ENCODE assay signal across 22 cellular contexts in the genomic region with DNA sequence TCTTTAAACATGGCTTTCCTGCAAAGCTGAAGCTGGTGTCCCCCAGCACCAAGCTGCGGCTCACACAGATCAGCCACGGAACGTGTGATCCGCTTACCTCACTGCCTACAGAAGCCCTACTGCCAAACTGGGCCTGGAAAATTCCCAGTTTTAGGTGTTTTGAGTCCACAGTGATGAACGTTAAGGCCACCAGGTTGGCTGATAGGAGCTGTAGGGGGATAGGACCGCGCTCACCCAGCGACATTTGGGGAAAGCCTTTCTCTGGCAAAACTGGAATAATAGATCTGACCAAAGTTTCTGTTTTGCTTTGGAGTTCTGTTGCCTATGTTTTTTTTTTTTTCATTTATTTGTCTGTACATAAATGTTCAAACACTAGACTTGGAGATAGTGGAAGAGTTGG. TPM values are rescaled to one million over a fixed set of nuclear protein-coding genes. Genes with fewer than 3 reads are reported as not detected.
DNase-seq lines count a peak whose midpoint lies in the region; ATAC-seq, FAIRE-seq and TF ChIP-seq lines count a peak whose summit lies in the region.
"Had no signal": no experiment of that assay in that cellular context is flagged by ENCODE, and none has a peak within 500 bp of the region (broad histone marks: within the 10 kb centered on the region; RNA-seq: fewer than 3 reads in every experiment).

No MANE protein-coding gene starts in this region.

- FAIRE-seq in GM12891 (lab: Jason Lieb, UNC) = peak; percentile 35
- FAIRE-seq: A204.1, D721Med, GM19239, HepG2, HTR-8/SVneo had no signal

- H3K27ac Mint-ChIP-seq in CD4-positive, CD25-positive, alpha-beta regulatory T cell = peak overlapping the region in 2 of 3 donors; percentile 17 to 36
- peak overlapping the region; percentile 3 for H3K27ac Mint-ChIP-seq in progenitor cell of endocrine pancreas
- H3K27ac Mint-ChIP-seq: CD8-positive, alpha-beta T cell; HFFc6 had no signal

- no peaks in the 10 kb centered on the region for H3K9me3 Mint-ChIP-seq in CD4-positive, CD25-positive, alpha-beta regulatory T cell
- H3K9me3 Mint-ChIP-seq in progenitor cell of endocrine pancreas (ENCODE audit: low read depth) = no peaks in the 10 kb centered on the region
- H3K9me3 Mint-ChIP-seq: CD8-positive, alpha-beta T cell; HFFc6 had no signal

- H3K4me3 Mint-ChIP-seq in CD4-positive, CD25-positive, alpha-beta regulatory T cell = no peak overlapping the region
- H3K4me3 Mint-ChIP-seq in progenitor cell of endocrine pancreas (ENCODE audit: low read depth) = no peak overlapping the region
- H3K4me3 Mint-ChIP-seq: CD8-positive, alpha-beta T cell; HFFc6 had no signal

- no peaks in the 10 kb centered on the region for H3K4me1 ChIP-seq in CD4-positive, CD25-positive, alpha-beta regulatory T cell (ENCODE audit: control insufficient read depth, insufficient read depth, low read length, poor library complexity, severe bottlenecking)
- H3K4me1 ChIP-seq: BE2C had no signal

- no peak for DNase-seq in CD4-positive, CD25-positive, alpha-beta regulatory T cell
- DNase-seq in GM12891 (ENCODE audit: insufficient read length, low spot score) (no peak), cerebellar cortex (ENCODE audit: low spot score) (peak; percentile 45), progenitor cell of endocrine pancreas (ENCODE audit: low spot score, unreplicated experiment) (no peak), amniotic stem cell (lab: John Stamatoyannopoulos, UW) (no peak)
- DNase-seq: BE2C; CD8-positive, alpha-beta T cell; COR-L47; DMS153; DMS79 treated with DMSO at 0.1 percent for 48 hours; EL; GDM1; HCEC 1CT; HFFc6 had no signal

- H3K27ac ChIP-seq in CD4-positive, CD25-positive, alpha-beta regulatory T cell (ENCODE audit: insufficient read depth, low read length, poor library complexity, severe bottlenecking) = no peak overlapping the region
- H3K27ac ChIP-seq: C4-2B had no signal

- no peaks in the 10 kb centered on the region for H3K36me3 Mint-ChIP-seq in CD4-positive, CD25-positive, alpha-beta regulatory T cell
- no peaks in the 10 kb centered on the region for H3K36me3 Mint-ChIP-seq in progenitor cell of endocrine pancreas (ENCODE audit: insufficient read depth)

- H3K4me3 ChIP-seq in CD4-positive, CD25-positive, alpha-beta regulatory T cell (ENCODE audit: low read depth, low read length) = no peak overlapping the region

- no peak for TF ChIP-seq POLR2A in GM12891 (IDR thresholded peaks at IDR 0.05; ENCODE audit: low read depth, low read length)

- H3K27me3 Mint-ChIP-seq in CD4-positive, CD25-positive, alpha-beta regulatory T cell = no peaks in the 10 kb centered on the region
- H3K27me3 Mint-ChIP-seq in progenitor cell of endocrine pancreas = no peaks in the 10 kb centered on the region

- peaks cover 12% of the 10 kb centered on the region for H3K36me3 ChIP-seq in CD4-positive, CD25-positive, alpha-beta regulatory T cell (ENCODE audit: control insufficient read depth, insufficient read depth, low read length)
- H3K36me3 ChIP-seq: BE2C had no signal

- no peaks in the 10 kb centered on the region for H3K9me3 ChIP-seq in CD4-positive, CD25-positive, alpha-beta regulatory T cell (ENCODE audit: control insufficient read depth in 2 of 2, low read length in 2 of 2)
- H3K9me3 ChIP-seq: BE2C had no signal

- no peak for ATAC-seq in CD4-positive, CD25-positive, alpha-beta regulatory T cell (ENCODE audit: low read depth in 2 of 2)
- ATAC-seq in HG03175 (IDR thresholded peaks at IDR 0.05; ENCODE audit: unreplicated experiment) (no peak), GM21619 (IDR thresholded peaks at IDR 0.05; ENCODE audit: unreplicated experiment) (no peak)
- ATAC-seq: CD8-positive, alpha-beta T cell; HepG2 had no signal

- TF ChIP-seq CTCF in progenitor cell of endocrine pancreas (IDR thresholded peaks at IDR 0.05; ENCODE audit: unreplicated experiment) = no peak

- H3K4me1 Mint-ChIP-seq in CD4-positive, CD25-positive, alpha-beta regulatory T cell = peaks cover 1 to 6% (median 4%) of the 10 kb centered on the region in 4 donors
- H3K4me1 Mint-ChIP-seq in progenitor cell of endocrine pancreas (ENCODE audit: low read depth) = peaks cover 2% of the 10 kb centered on the region

- H3K27me3 ChIP-seq in CD4-positive, CD25-positive, alpha-beta regulatory T cell (ENCODE audit: control insufficient read depth, insufficient read depth, low read length) = no peaks in the 10 kb centered on the region
- H3K27me3 ChIP-seq: BE2C had no signal

TF ChIP-seq in GM12891, 5 proteins besides CTCF, POLR2A, EP300 and RAD21:
- TF ChIP-seq POU2F2 (IDR thresholded peaks at IDR 0.05; ENCODE audit: low read depth, low read length) = no peak
- TF ChIP-seq TAF1 (IDR thresholded peaks at IDR 0.05; ENCODE audit: low read depth, low read length) = no peak
- no peak for TF ChIP-seq POLR2AphosphoS5 (IDR thresholded peaks at IDR 0.05; ENCODE audit: low read depth, low read length)
- no peak for TF ChIP-seq PAX5 (IDR thresholded peaks at IDR 0.05; ENCODE audit: insufficient read depth, low read length, severe bottlenecking)
- TF ChIP-seq SPI1 (IDR thresholded peaks at IDR 0.05; ENCODE audit: low read depth, low read length) = no peak

RNA-seq across cellular contexts. Expression of gene ASPHD2, which starts 14.8 kb away (rescaled TPM):
- 4.3 TPM for total RNA-seq in CD4-positive, CD25-positive, alpha-beta regulatory T cell
- 1 to 10 TPM; 3.1 to 8.5 (median 4.4) TPM for polyA plus RNA-seq in CD4-positive, CD25-positive, alpha-beta regulatory T cell
- polyA plus RNA-seq in GM12891 (2012; ENCODE audit: low read depth, missing spikeins) = 2.7 TPM
- total RNA-seq in progenitor cell of endocrine pancreas = 4.0 and 4.2 TPM in 2 replicates

RNA-seq across cellular contexts. Expression of gene HPS4, which starts 39.7 kb away (rescaled TPM):
- total RNA-seq in CD4-positive, CD25-positive, alpha-beta regulatory T cell = 44.6 TPM
- polyA plus RNA-seq in CD4-positive, CD25-positive, alpha-beta regulatory T cell = 10 to 100 TPM; 12.0 to 16.1 (median 13.6) TPM
- 16.9 TPM for polyA plus RNA-seq in GM12891 (2012; ENCODE audit: low read depth, missing spikeins)
- total RNA-seq in progenitor cell of endocrine pancreas = 42.7 and 43.2 TPM in 2 replicates

RNA-seq across cellular contexts. Expression of gene SRRD, which starts 39.8 kb away (rescaled TPM):
- total RNA-seq in CD4-positive, CD25-positive, alpha-beta regulatory T cell = 27.3 TPM
- polyA plus RNA-seq in CD4-positive, CD25-positive, alpha-beta regulatory T cell = 10 to 100 TPM; 25.5 to 34.7 (median 29.1) TPM
- 15.2 TPM for polyA plus RNA-seq in GM12891 (2012; ENCODE audit: low read depth, missing spikeins)
- total RNA-seq in progenitor cell of endocrine pancreas = 23.2 and 25.4 TPM in 2 replicates
